26 cellular contexts compared by ENCODE assay signal in the genomic region with DNA sequence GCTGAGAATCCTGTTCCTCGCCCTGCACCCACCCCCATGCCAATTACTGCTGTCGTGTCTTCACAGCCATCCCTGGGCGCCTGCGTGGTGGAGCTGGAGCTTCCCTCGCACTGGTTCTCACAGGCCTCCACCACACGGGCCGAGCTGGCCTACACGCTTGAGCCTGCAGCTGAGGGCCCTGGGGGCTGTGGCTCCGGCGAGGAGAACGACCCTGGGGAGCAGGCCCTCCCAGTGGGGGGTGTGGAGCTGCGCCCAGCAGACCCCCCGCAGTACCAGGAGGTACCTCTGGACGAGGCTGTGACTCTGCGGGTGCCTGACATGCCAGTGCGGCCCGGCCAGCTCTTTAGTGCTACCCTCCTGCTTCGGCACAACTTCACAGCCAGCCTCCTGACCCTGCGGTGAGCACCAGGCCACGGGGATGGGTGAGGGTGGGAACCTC. TPM values are rescaled to one million over a fixed set of nuclear protein-coding genes. Genes with fewer than 3 reads are reported as not detected.
"Had no signal": no experiment of that assay in that cellular context is flagged by ENCODE, and none has a peak within 500 bp of the region (broad histone marks: within the 10 kb centered on the region; RNA-seq: fewer than 3 reads in every experiment).

No MANE protein-coding gene starts in this region.

- H3K9me3 ChIP-seq: left lung, mucosa of descending colon, ovary, prostate gland, sigmoid colon, tibial nerve, vagina had no signal

- H3K27ac Mint-ChIP-seq: immature natural killer cell; memory B cell; stimulated activated naive CD8-positive, alpha-beta T cell treated with anti-CD3 and anti-CD28 coated beads, Interleukin-15, Interleukin-2, amounts not matched to agents 100 ng/mL and 50 ng/mL, for 24 hours had no signal

- H3K4me3 ChIP-seq: left lung, mucosa of descending colon, ovary, prostate gland, sigmoid colon, tibial nerve, vagina had no signal

- ATAC-seq: left colon; left lung; mucosa of descending colon; naive thymus-derived CD4-positive, alpha-beta T cell; natural killer cell treated with Interleukin-12 subunit alpha and Interleukin-12 subunit beta and Interleukin-15 and Interleukin-18, amount 100 ng/mL, for 72 hours; right cardiac atrium had no signal

- H3K36me3 ChIP-seq: left lung, ovary, prostate gland, vagina had no signal

- H3K4me3 Mint-ChIP-seq: immature natural killer cell; memory B cell; naive thymus-derived CD4-positive, alpha-beta T cell; natural killer cell treated with Interleukin-12 subunit alpha and Interleukin-12 subunit beta and Interleukin-15 and Interleukin-18, amount 100 ng/mL, for 72 hours; stimulated activated naive CD8-positive, alpha-beta T cell treated with anti-CD3 and anti-CD28 coated beads, Interleukin-15, Interleukin-2, amounts not matched to agents 100 ng/mL and 50 ng/mL, for 24 hours; type B pancreatic cell had no signal

- H3K9me3 Mint-ChIP-seq: immature natural killer cell; memory B cell; naive thymus-derived CD4-positive, alpha-beta T cell; natural killer cell treated with Interleukin-12 subunit alpha and Interleukin-12 subunit beta and Interleukin-15 and Interleukin-18, amount 100 ng/mL, for 72 hours; stimulated activated naive CD8-positive, alpha-beta T cell treated with anti-CD3 and anti-CD28 coated beads, Interleukin-15, Interleukin-2, amounts not matched to agents 100 ng/mL and 50 ng/mL, for 24 hours; type B pancreatic cell had no signal

- FAIRE-seq: islet of Langerhans, kidney, small intestine had no signal

- H3K4me1 ChIP-seq: prostate gland had no signal

- H3K27me3 ChIP-seq: ovary, vagina had no signal

- H3K36me3 Mint-ChIP-seq: immature natural killer cell; memory B cell; naive thymus-derived CD4-positive, alpha-beta T cell; natural killer cell treated with Interleukin-12 subunit alpha and Interleukin-12 subunit beta and Interleukin-15 and Interleukin-18, amount 100 ng/mL, for 72 hours had no signal

- DNase-seq: hippocampal formation; immature natural killer cell; kidney; left colon; midbrain; mucosa of descending colon; naive thymus-derived CD4-positive, alpha-beta T cell; ovary; retina; sigmoid colon; small intestine; stimulated activated CD4-positive, alpha-beta T cell treated with anti-CD3 and anti-CD28 coated beads, Interleukin-2, amount 100 ng/mL, for 24 hours; stimulated activated CD4-positive, alpha-beta T cell treated with anti-CD3 and anti-CD28 coated beads, Interleukin-4, amount 100 ng/mL, for 1 hour; stimulated activated naive CD4-positive, alpha-beta T cell had no signal

- H3K27me3 Mint-ChIP-seq: memory B cell, type B pancreatic cell had no signal

- H3K27ac ChIP-seq: left lung, ovary, prostate gland, sigmoid colon, tibial nerve, vagina had no signal

RNA-seq across cellular contexts. Expression of gene TMEM132A, which starts 4.3 kb away (rescaled TPM):
- polyA plus RNA-seq: immature natural killer cell; naive thymus-derived CD4-positive, alpha-beta T cell had no signal

RNA-seq across cellular contexts. Expression of gene SLC15A3, which starts 23.4 kb away (rescaled TPM):
- polyA plus RNA-seq: neural cell had no signal

RNA-seq across cellular contexts. Expression of gene CD6, which starts 42.9 kb away (rescaled TPM):
- total RNA-seq: lung microvascular endothelial cell had no signal
- polyA plus RNA-seq: neural cell had no signal
